Comparison of ENCODE assay signal across 9 cellular contexts in genomic region chr19:5403968-5404640, GRCh38. TPM values are rescaled to one million over a fixed set of nuclear protein-coding genes. Genes with fewer than 3 reads are reported as not detected.
DNase-seq lines count a peak whose midpoint lies in the region; ATAC-seq, FAIRE-seq and TF ChIP-seq lines count a peak whose summit lies in the region.
"Had no signal": no experiment of that assay in that cellular context is flagged by ENCODE, and none has a peak within 500 bp of the region (broad histone marks: within the 10 kb centered on the region; RNA-seq: fewer than 3 reads in every experiment).

No MANE protein-coding gene starts in this region.

- peak; percentile 46 to 59 for ATAC-seq in activated T-cell treated with anti-CD3 and anti-CD28 coated beads, Interleukin-2, amount 50 U/mL, for 4 hours
- ATAC-seq in omental fat pad (ENCODE audit: low FRiP score), result peak; percentile 83
- ATAC-seq in GM18907 (IDR thresholded peaks at IDR 0.05; ENCODE audit: unreplicated experiment), result no peak

- H3K4me1 Mint-ChIP-seq in activated T-cell treated with anti-CD3 and anti-CD28 coated beads, Interleukin-2, amount 50 U/mL, for 4 hours (ENCODE audit: low read depth), result no peaks in the 10 kb centered on the region

- no peak overlapping the region for H3K4me3 ChIP-seq in tibial nerve

- H3K9me3 Mint-ChIP-seq in activated T-cell treated with anti-CD3 and anti-CD28 coated beads, Interleukin-2, amount 50 U/mL, for 4 hours, result peaks cover 20% of the 10 kb centered on the region

- H3K36me3 ChIP-seq in tibial nerve, result no peaks in the 10 kb centered on the region

- peaks cover 12% of the 10 kb centered on the region for H3K27me3 Mint-ChIP-seq in activated T-cell treated with anti-CD3 and anti-CD28 coated beads, Interleukin-2, amount 50 U/mL, for 4 hours (ENCODE audit: low read depth)

- no peak overlapping the region for H3K27ac ChIP-seq in tibial nerve

- no peak overlapping the region for H3K4me3 Mint-ChIP-seq in activated T-cell treated with anti-CD3 and anti-CD28 coated beads, Interleukin-2, amount 50 U/mL, for 4 hours

- 3 to 4% methylated on average over 12 of the region's 12 CpGs for WGBS in tibial nerve, 2 donors

- TF ChIP-seq POLR2A in GM12891 (IDR thresholded peaks at IDR 0.05; ENCODE audit: low read depth, low read length), result no peak
- no peak for TF ChIP-seq POLR2A in tibial nerve (IDR thresholded peaks at IDR 0.05)

- no peaks in the 10 kb centered on the region for H3K36me3 Mint-ChIP-seq in activated T-cell treated with anti-CD3 and anti-CD28 coated beads, Interleukin-2, amount 50 U/mL, for 4 hours (ENCODE audit: insufficient read depth)

- no peaks in the 10 kb centered on the region for H3K27me3 ChIP-seq in tibial nerve

- DNase-seq in GM12891 (ENCODE audit: insufficient read length, low spot score), result peak; percentile 53
- peak; percentile 51 for DNase-seq in OCI-M2 (lab: John Stamatoyannopoulos, UW; ENCODE audit: unreplicated experiment)
- peak; percentile 42 for DNase-seq in activated T-cell treated with anti-CD3 and anti-CD28 coated beads, Interleukin-2, amount 50 U/mL, for 4 hours
- DNase-seq in fibroblast of peridontal ligament (ENCODE audit: extremely low read depth), result peak; percentile 84
- DNase-seq in omental fat pad (ENCODE audit: low spot score), result peak; percentile 80
- peak; percentile 36 to 64 for DNase-seq in tibial nerve (ENCODE audit: low spot score in 2 of 2)
- DNase-seq in NCI-H2107 (lab: John Stamatoyannopoulos, UW), result no peak

- no peak for TF ChIP-seq CTCF in omental fat pad (IDR thresholded peaks at IDR 0.05)
- no peak for TF ChIP-seq CTCF in tibial nerve (IDR thresholded peaks at IDR 0.05)

- peaks cover 0 to 19% (median 1%) of the 10 kb centered on the region in 4 donors for H3K9me3 ChIP-seq in tibial nerve

- no peak for TF ChIP-seq EP300 in tibial nerve (IDR thresholded peaks at IDR 0.05)

- FAIRE-seq in GM12891 (lab: Jason Lieb, UNC), result no peak

- no peaks in the 10 kb centered on the region for H3K4me1 ChIP-seq in tibial nerve

TF ChIP-seq in GM12891, 5 proteins besides CTCF, POLR2A, EP300 and RAD21:
- TF ChIP-seq POLR2AphosphoS5 (IDR thresholded peaks at IDR 0.05; ENCODE audit: low read depth, low read length), result no peak
- TF ChIP-seq TAF1 (IDR thresholded peaks at IDR 0.05; ENCODE audit: low read depth, low read length), result no peak

RNA-seq across cellular contexts. Expression of gene ZNRF4, which starts 51.1 kb away (rescaled TPM):
- polyA plus RNA-seq in GM12891 (2012; ENCODE audit: low read depth, missing spikeins), result not detected
- not detected for total RNA-seq in activated T-cell treated with anti-CD3 and anti-CD28 coated beads, Interleukin-2, amount 50 U/mL, for 4 hours
- total RNA-seq in omental fat pad (not detected), tibial nerve (not detected)
- total RNA-seq: T-helper 2 cell treated with Interferon-gamma antibody and Interleukin-4, amounts not matched to agents 100 ng/mL and 5 ng/mL, for 36 hours had no signal
